Comparison of ENCODE assay signal across 9 cellular contexts in the genomic region with DNA sequence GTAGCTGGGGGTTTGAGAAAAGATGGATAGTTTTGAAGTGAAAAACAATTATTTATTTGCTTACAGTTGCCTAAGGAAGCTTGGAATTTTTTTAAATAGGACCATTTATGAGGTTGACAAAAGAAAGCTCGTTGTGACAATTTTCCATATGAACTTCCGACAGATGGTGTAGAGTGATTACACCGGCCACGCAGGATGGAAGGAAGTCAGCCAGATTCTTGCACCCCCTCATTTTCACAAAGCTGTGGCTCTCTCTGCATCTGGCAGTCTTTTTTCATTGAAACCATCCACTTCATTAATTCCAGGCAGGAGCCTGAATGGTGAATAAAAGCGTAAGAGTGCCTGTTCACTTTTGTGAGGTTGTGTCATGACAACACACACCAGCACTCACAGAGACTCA.
"Had no signal": no experiment of that assay in that cellular context is flagged by ENCODE, and none has a peak within 500 bp of the region (broad histone marks: within the 10 kb centered on the region; RNA-seq: fewer than 3 reads in every experiment).

No MANE protein-coding gene starts in this region.

- H3K36me3 ChIP-seq: HAP-1 had no signal

- H3K4me1 ChIP-seq: HAP-1 had no signal

- ATAC-seq: HCT116, K562 had no signal

- DNase-seq: GM23248, GOT3, H7, HFFc6, IMR-90, KG1 had no signal

- H3K9ac ChIP-seq: GM23248 had no signal

- H3K4me3 ChIP-seq: GM23248, HAP-1, K562 had no signal

- H3K27ac ChIP-seq: GM23248 had no signal
